Comparison of ENCODE assay signal across 18 cellular contexts in the genomic region with DNA sequence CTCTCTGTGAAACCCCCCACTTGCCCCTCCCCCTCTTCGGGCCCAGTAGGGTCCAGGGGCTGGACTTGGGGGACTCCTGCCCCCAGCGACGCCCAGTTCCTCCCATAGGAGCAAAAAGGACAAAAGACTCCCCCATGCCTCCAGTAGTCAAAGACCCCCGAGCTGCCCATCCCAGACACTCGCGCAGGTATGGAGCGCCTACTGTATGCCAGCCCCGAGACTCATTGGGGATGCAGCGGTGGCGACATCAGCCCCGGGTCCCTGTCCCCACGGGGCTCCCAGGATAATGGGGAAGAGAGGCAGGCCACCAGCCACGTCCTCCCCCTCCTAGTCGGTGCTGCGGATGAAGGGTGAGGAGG. TPM values are rescaled to one million over a fixed set of nuclear protein-coding genes. Genes with fewer than 3 reads are reported as not detected.
A peak's percentile ranks its signal among the peaks of the same experiment; 100 is the strongest.
DNase-seq lines count a peak whose midpoint lies in the region; TF ChIP-seq lines count a peak whose summit lies in the region.
"Had no signal": no experiment of that assay in that cellular context is flagged by ENCODE, and none has a peak within 500 bp of the region (broad histone marks: within the 10 kb centered on the region; RNA-seq: fewer than 3 reads in every experiment).

No MANE protein-coding gene starts in this region.

- POLR2A ChIA-PET in BJ (lab: Charles Lee), result interaction anchor here (0.7 kb wide), 1 partner anchor 393 kb away, joined by 16 read pairs; no protein-coding TSS in a partner anchor

- no peaks in the 10 kb centered on the region for H3K36me3 Mint-ChIP-seq in glutamatergic neuron (ENCODE audit: unreplicated experiment)
- H3K36me3 Mint-ChIP-seq: activated naive CD8-positive, alpha-beta T cell; natural killer cell had no signal

- peak overlapping the region; percentile 87 for H3K4me3 Mint-ChIP-seq in glutamatergic neuron (ENCODE audit: unreplicated experiment)
- H3K4me3 Mint-ChIP-seq: activated naive CD8-positive, alpha-beta T cell; activated T-cell treated with anti-CD3 and anti-CD28 coated beads, Interleukin-2, amount 50 U/mL, for 4 hours; central memory CD8-positive, alpha-beta T cell; natural killer cell had no signal

- no peak for TF ChIP-seq POLR2A in thyroid gland (IDR thresholded peaks at IDR 0.05)

- no peak for TF ChIP-seq CTCF in BJ (IDR thresholded peaks at IDR 0.05; ENCODE audit: insufficient read depth, low read depth, low read length)
- no peak for TF ChIP-seq CTCF in glutamatergic neuron (IDR thresholded peaks at IDR 0.05; ENCODE audit: partially characterized antibody, unreplicated experiment)
- no peak for TF ChIP-seq CTCF in osteoblast (IDR thresholded peaks at IDR 0.05; ENCODE audit: extremely low read depth, low read depth, low read length)
- TF ChIP-seq CTCF in thyroid gland (IDR thresholded peaks at IDR 0.05), result no peak

- H3K27ac Mint-ChIP-seq in glutamatergic neuron (ENCODE audit: unreplicated experiment), result peak overlapping the region; percentile 85
- H3K27ac Mint-ChIP-seq: activated naive CD8-positive, alpha-beta T cell; natural killer cell had no signal

- no peak overlapping the region for H2AFZ ChIP-seq in osteoblast (ENCODE audit: low read length)

- H3K4me3 ChIP-seq in BJ (ENCODE audit: low read depth, low read length), result peak overlapping the region; percentile 40
- peak overlapping the region; percentile 9; the same call in 1 of the 2 replicates for H3K4me3 ChIP-seq in MG63
- peak overlapping the region; percentile 7 for H3K4me3 ChIP-seq in osteoblast (ENCODE audit: insufficient read depth, low read length)
- H3K4me3 ChIP-seq in thyroid gland (replicated peaks in 1 of 3), result no peak overlapping the region

- H3K36me3 ChIP-seq in BJ (ENCODE audit: control insufficient read depth, insufficient read depth, low read length), result no peaks in the 10 kb centered on the region
- no peaks in the 10 kb centered on the region for H3K36me3 ChIP-seq in MG63
- no peaks in the 10 kb centered on the region for H3K36me3 ChIP-seq in osteoblast (ENCODE audit: insufficient read depth, low read length)
- H3K36me3 ChIP-seq in thyroid gland, result no peaks in the 10 kb centered on the region
- H3K36me3 ChIP-seq: right atrium auricular region had no signal

- DNase-seq in BJ (ENCODE audit: low read depth), result no peak
- DNase-seq in MG63, result no peak
- no peak for DNase-seq in glutamatergic neuron
- no peak for DNase-seq in osteoblast (ENCODE audit: insufficient read length, low spot score, missing footprints)
- no peak for DNase-seq in thyroid gland
- no peak for DNase-seq in activated CD4-positive, CD25-positive, alpha-beta regulatory T cell (lab: John Stamatoyannopoulos, UW)
- DNase-seq in DMS53 treated with DMSO at 0.1 percent for 48 hours (lab: John Stamatoyannopoulos, UW; ENCODE audit: unreplicated experiment), result no peak
- no peak for DNase-seq in GDM1 (lab: John Stamatoyannopoulos, UW)
- DNase-seq: activated CD4-positive, alpha-beta T cell treated with anti-CD3 and anti-CD28 coated beads, Interleukin-2, amount 50 U/mL, for 48 hours; activated T-cell treated with anti-CD3 and anti-CD28 coated beads, Interleukin-2, amount 50 U/mL, for 4 hours; KBM-7; mammary epithelial cell; natural killer cell; NCI-H2107; stimulated activated CD4-positive, alpha-beta T cell treated with anti-CD3 and anti-CD28 coated beads, Interleukin-1b, Interleukin-23, amount 100 ng/mL, for 48 hours had no signal

- H3K4me1 Mint-ChIP-seq in glutamatergic neuron (ENCODE audit: low read depth, unreplicated experiment), result peaks cover 5% of the 10 kb centered on the region
- H3K4me1 Mint-ChIP-seq: central memory CD8-positive, alpha-beta T cell; natural killer cell had no signal

- intact Hi-C loops in thyroid gland (cut with DNase I), result no loop called here

- H3K9me3 ChIP-seq in MG63, result no peaks in the 10 kb centered on the region
- no peaks in the 10 kb centered on the region for H3K9me3 ChIP-seq in osteoblast (ENCODE audit: low read depth, low read length)
- no peaks in the 10 kb centered on the region for H3K9me3 ChIP-seq in thyroid gland
- H3K9me3 ChIP-seq: right atrium auricular region had no signal

- H4K20me1 ChIP-seq in osteoblast (ENCODE audit: insufficient read depth, low read length), result no peaks in the 10 kb centered on the region

- peak overlapping the region; percentile 43 for H3K4me2 ChIP-seq in osteoblast (ENCODE audit: insufficient read depth, low read length)

- 8 to 14% methylated on average over 4 to 9 of the region's 15 CpGs for WGBS in thyroid gland, 2 donors

- no peaks in the 10 kb centered on the region for H3K27me3 ChIP-seq in BJ (ENCODE audit: control insufficient read depth, insufficient read depth, low read length)
- no peaks in the 10 kb centered on the region for H3K27me3 ChIP-seq in MG63
- H3K27me3 ChIP-seq in osteoblast (ENCODE audit: insufficient read depth, low read length), result peaks cover 6% of the 10 kb centered on the region
- H3K27me3 ChIP-seq in thyroid gland, result peaks cover 5% of the 10 kb centered on the region

- H3K27ac ChIP-seq in osteoblast (ENCODE audit: low read depth, low read length), result no peak overlapping the region
- H3K27ac ChIP-seq in thyroid gland, result no peak overlapping the region
- H3K27ac ChIP-seq: right atrium auricular region had no signal

- H3K4me1 ChIP-seq in osteoblast (ENCODE audit: insufficient read depth, low read length) (peaks cover 19% of the 10 kb centered on the region), thyroid gland (no peaks in the 10 kb centered on the region)

- peaks cover 4% of the 10 kb centered on the region for H3K9me3 Mint-ChIP-seq in glutamatergic neuron (ENCODE audit: unreplicated experiment)
- H3K9me3 Mint-ChIP-seq: activated T-cell treated with anti-CD3 and anti-CD28 coated beads, Interleukin-2, amount 50 U/mL, for 4 hours; central memory CD8-positive, alpha-beta T cell; natural killer cell had no signal

- no peaks in the 10 kb centered on the region for H3K79me2 ChIP-seq in osteoblast (ENCODE audit: insufficient read depth, low read length)

- CTCF ChIA-PET in BJ (lab: Yijun Ruan, JAX), result interaction anchor here (0.7 kb wide), 1 partner anchor 68 kb away, joined by 4 read pairs; no protein-coding TSS in a partner anchor

- H3K27me3 Mint-ChIP-seq in glutamatergic neuron (ENCODE audit: unreplicated experiment), result peaks cover 12% of the 10 kb centered on the region

RNA-seq across cellular contexts. Expression of a gene that starts 18.3 kb away (rescaled TPM):
- polyA plus RNA-seq in BJ (2011; rRNA removed), result not detected in 2 replicates
- not detected in 2 replicates for polyA minus RNA-seq in BJ (2011; rRNA and poly(A)+ RNA removed)
- total RNA-seq in MG63 (2014; rRNA removed; shearing (Covaris generic); ENCODE audit: low replicate concordance), result not detected in 2 replicates
- total RNA-seq in glutamatergic neuron (ENCODE audit: unreplicated experiment) (not detected), osteoblast (not detected in 2 replicates), thyroid gland (under 1 TPM in 1 of 4 donors, not detected in 3; 0.40 TPM)
- total RNA-seq: activated T-cell treated with anti-CD3 and anti-CD28 coated beads, Interleukin-2, amount 50 U/mL, for 4 hours; mammary epithelial cell; natural killer cell; right atrium auricular region had no signal
- polyA plus RNA-seq: mammary epithelial cell had no signal

Comparison
In these comparisons a context has a peak if more than half of its experiments do, and no peak if none do; other contexts are left out.
1. H3K4me3 ChIP-seq: peak in BJ (single experiment), MG63 (single experiment) and osteoblast (single experiment); none in thyroid gland (0 of 3).